ENCODE assay signal across 19 cellular contexts in genomic region chr20:9360427-9360826, GRCh38.
"Had no signal": no experiment of that assay in that cellular context is flagged by ENCODE, and none has a peak within 500 bp of the region (broad histone marks: within the 10 kb centered on the region; RNA-seq: fewer than 3 reads in every experiment).

No MANE protein-coding gene starts in this region.

- H3K4me1 ChIP-seq: gastrocnemius medialis, upper lobe of right lung had no signal

- H3K27me3 ChIP-seq: gastrocnemius medialis, sigmoid colon, thyroid gland, upper lobe of right lung had no signal

- H3K36me3 Mint-ChIP-seq: activated naive CD8-positive, alpha-beta T cell treated with anti-CD3 and anti-CD28 coated beads, Interleukin-2, amount 10 ng/mL, durations not matched to agents 7 days and 5 days had no signal

- H3K4me3 Mint-ChIP-seq: activated naive CD4-positive, alpha-beta T cell treated with anti-CD3 and anti-CD28 coated beads for 36 hours; activated naive CD8-positive, alpha-beta T cell treated with anti-CD3 and anti-CD28 coated beads, Interleukin-2, amount 10 ng/mL, durations not matched to agents 7 days and 5 days; activated T-cell treated with anti-CD3 and anti-CD28 coated beads, Interleukin-2, amount 50 U/mL, for 72 hours; mesothelial cell of epicardium; nephron; WTC11 had no signal

- ATAC-seq: activated T-cell treated with anti-CD3 and anti-CD28 coated beads, Interleukin-2, amount 50 U/mL, for 72 hours; stimulated activated naive CD8-positive, alpha-beta T cell treated with anti-CD3 and anti-CD28 coated beads, Interleukin-15, Interleukin-2, amounts not matched to agents 100 U/mL and 50 U/mL, for 24 hours had no signal

- H3K27me3 Mint-ChIP-seq: activated naive CD8-positive, alpha-beta T cell treated with anti-CD3 and anti-CD28 coated beads, Interleukin-2, amount 10 ng/mL, durations not matched to agents 7 days and 5 days had no signal

- H3K9me3 ChIP-seq: gastrocnemius medialis, sigmoid colon, thyroid gland, upper lobe of right lung had no signal

- H3K27ac ChIP-seq: gastrocnemius medialis, sigmoid colon, SK-N-MC, upper lobe of right lung had no signal

- DNase-seq: activated CD4-positive, alpha-beta T cell treated with anti-CD3 and anti-CD28 coated beads, Interleukin-2, amount 50 U/mL, for 4 hours; activated effector memory CD4-positive, alpha-beta T cell treated with Interleukin-2 at 50 U/mL for 16 hours; activated naive CD4-positive, alpha-beta T cell treated with anti-CD3 and anti-CD28 coated beads for 36 hours; activated naive CD8-positive, alpha-beta T cell treated with anti-CD3 and anti-CD28 coated beads, Interleukin-2, amount 10 ng/mL, durations not matched to agents 7 days and 5 days; cerebellar nuclear complex; effector CD8-positive, alpha-beta T cell; left ventricle myocardium superior; sigmoid colon; stimulated activated CD4-positive, alpha-beta T cell treated with anti-CD3 and anti-CD28 coated beads, Interleukin-4, amount 100 ng/mL, for 24 hours; stimulated activated naive CD8-positive, alpha-beta T cell treated with anti-CD3 and anti-CD28 coated beads, Interleukin-15, Interleukin-2, amounts not matched to agents 100 U/mL and 50 U/mL, for 24 hours; T-helper 9 cell; upper lobe of right lung had no signal

- H3K4me1 Mint-ChIP-seq: activated naive CD8-positive, alpha-beta T cell treated with anti-CD3 and anti-CD28 coated beads, Interleukin-2, amount 10 ng/mL, durations not matched to agents 7 days and 5 days had no signal

- H3K4me3 ChIP-seq: gastrocnemius medialis, sigmoid colon, SK-N-MC, thyroid gland, upper lobe of right lung had no signal

- H3K9me3 Mint-ChIP-seq: activated naive CD4-positive, alpha-beta T cell treated with anti-CD3 and anti-CD28 coated beads for 36 hours; activated naive CD8-positive, alpha-beta T cell treated with anti-CD3 and anti-CD28 coated beads, Interleukin-2, amount 10 ng/mL, durations not matched to agents 7 days and 5 days; activated T-cell treated with anti-CD3 and anti-CD28 coated beads, Interleukin-2, amount 50 U/mL, for 72 hours; mesothelial cell of epicardium; nephron; WTC11 had no signal

- H3K27ac Mint-ChIP-seq: activated naive CD4-positive, alpha-beta T cell treated with anti-CD3 and anti-CD28 coated beads for 36 hours; activated naive CD8-positive, alpha-beta T cell treated with anti-CD3 and anti-CD28 coated beads, Interleukin-2, amount 10 ng/mL, durations not matched to agents 7 days and 5 days; activated T-cell treated with anti-CD3 and anti-CD28 coated beads, Interleukin-2, amount 50 U/mL, for 72 hours; mesothelial cell of epicardium; WTC11 had no signal

- H3K36me3 ChIP-seq: gastrocnemius medialis, sigmoid colon, thyroid gland, upper lobe of right lung had no signal
